In the genomic region with DNA sequence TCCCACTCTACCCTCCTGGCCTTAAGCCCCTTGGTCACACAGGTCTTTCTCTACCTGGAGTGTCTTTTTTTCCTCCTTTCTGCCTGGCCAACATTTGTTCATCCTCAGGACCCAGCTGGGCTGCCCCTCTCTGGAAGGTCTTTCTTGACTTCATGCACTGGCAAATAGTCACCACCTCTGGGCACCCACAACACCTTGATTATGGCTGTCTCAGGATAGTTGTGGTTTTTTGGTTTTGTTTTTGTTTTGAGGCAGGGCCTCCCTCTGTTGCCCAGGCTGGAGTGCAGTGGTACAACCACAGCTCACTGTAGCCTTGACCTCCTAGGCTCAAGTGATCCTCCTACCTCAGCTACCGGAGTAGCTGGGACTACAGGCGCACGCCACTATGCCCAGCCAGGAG, we compare ENCODE assay signal across 10 cellular contexts. TPM values are rescaled to one million over a fixed set of nuclear protein-coding genes. Genes with fewer than 3 reads are reported as not detected.
A peak's percentile ranks its signal among the peaks of the same experiment; 100 is the strongest.
DNase-seq lines count a peak whose midpoint lies in the region; ATAC-seq and TF ChIP-seq lines count a peak whose summit lies in the region.
"Had no signal": no experiment of that assay in that cellular context is flagged by ENCODE, and none has a peak within 500 bp of the region (broad histone marks: within the 10 kb centered on the region; RNA-seq: fewer than 3 reads in every experiment).

No MANE protein-coding gene starts in this region.

- peak overlapping the region; percentile 86 for H3K27ac Mint-ChIP-seq in stimulated activated naive CD8-positive, alpha-beta T cell treated with anti-CD3 and anti-CD28 coated beads, Interleukin-15, Interleukin-2, amounts not matched to agents 100 ng/mL and 50 ng/mL, for 24 hours
- peak overlapping the region; percentile 96 for H3K27ac Mint-ChIP-seq in activated CD4-positive, alpha-beta memory T cell treated with anti-CD3 and anti-CD28 coated beads, Interleukin-2, amount 10 ng/mL, durations not matched to agents 7 days and 5 days
- H3K27ac Mint-ChIP-seq in memory B cell = peak overlapping the region; percentile 83

- peaks cover 87% of the 10 kb centered on the region for H3K4me1 Mint-ChIP-seq in stimulated activated naive CD8-positive, alpha-beta T cell treated with anti-CD3 and anti-CD28 coated beads, Interleukin-15, Interleukin-2, amounts not matched to agents 100 ng/mL and 50 ng/mL, for 24 hours (ENCODE audit: low read depth)
- H3K4me1 Mint-ChIP-seq in activated CD4-positive, alpha-beta memory T cell treated with anti-CD3 and anti-CD28 coated beads, Interleukin-2, amount 10 ng/mL, durations not matched to agents 7 days and 5 days = peaks cover 92% of the 10 kb centered on the region
- peaks cover 62% of the 10 kb centered on the region for H3K4me1 Mint-ChIP-seq in memory B cell

- DNase-seq in stimulated activated naive CD8-positive, alpha-beta T cell treated with anti-CD3 and anti-CD28 coated beads, Interleukin-15, Interleukin-2, amounts not matched to agents 100 U/mL and 50 U/mL, for 24 hours = no peak
- DNase-seq in activated CD4-positive, alpha-beta memory T cell treated with anti-CD3 and anti-CD28 coated beads, Interleukin-2, amount 10 ng/mL, durations not matched to agents 7 days and 5 days = peak; percentile 53
- DNase-seq in memory B cell (ENCODE audit: low spot score in 2 of 2) (no peak), HEK293T (ENCODE audit: extremely low spot score) (no peak), GM10266 (ENCODE audit: extremely low spot score) (no peak), SIG-M5 treated with dmso at 0.1 percent for 504 hours (lab: John Stamatoyannopoulos, UW; ENCODE audit: unreplicated experiment) (no peak), GDM1 (lab: John Stamatoyannopoulos, UW) (no peak)
- DNase-seq: NCI-H146, sigmoid colon had no signal

- ATAC-seq in stimulated activated naive CD8-positive, alpha-beta T cell treated with anti-CD3 and anti-CD28 coated beads, Interleukin-15, Interleukin-2, amounts not matched to agents 100 U/mL and 50 U/mL, for 24 hours = no peak
- ATAC-seq in memory B cell (ENCODE audit: low read depth) = no peak

- peak overlapping the region; percentile 32 for H3K4me3 Mint-ChIP-seq in stimulated activated naive CD8-positive, alpha-beta T cell treated with anti-CD3 and anti-CD28 coated beads, Interleukin-15, Interleukin-2, amounts not matched to agents 100 ng/mL and 50 ng/mL, for 24 hours
- peak overlapping the region; percentile 24 for H3K4me3 Mint-ChIP-seq in activated CD4-positive, alpha-beta memory T cell treated with anti-CD3 and anti-CD28 coated beads, Interleukin-2, amount 10 ng/mL, durations not matched to agents 7 days and 5 days
- H3K4me3 Mint-ChIP-seq in memory B cell = peak overlapping the region; percentile 33

- POLR2A ChIA-PET in activated CD4-positive, alpha-beta memory T cell treated with anti-CD3 and anti-CD28 coated beads, Interleukin-2, amount 10 ng/mL, durations not matched to agents 7 days and 5 days (lab: Charles Lee) = interaction anchor here (0.6 to 6.7 kb wide), 12 partner anchors 11 to 349 kb away, joined by 3 to 88 read pairs (median 6); a partner anchor contains a TSS
- POLR2A ChIA-PET in HEK293T (lab: Yijun Ruan, JAX) = interaction anchor here (3.2 kb wide), 1 partner anchor 39 kb away, joined by 14 read pairs; no protein-coding TSS in a partner anchor

- H3K9me3 Mint-ChIP-seq in stimulated activated naive CD8-positive, alpha-beta T cell treated with anti-CD3 and anti-CD28 coated beads, Interleukin-15, Interleukin-2, amounts not matched to agents 100 ng/mL and 50 ng/mL, for 24 hours = no peaks in the 10 kb centered on the region
- no peaks in the 10 kb centered on the region for H3K9me3 Mint-ChIP-seq in activated CD4-positive, alpha-beta memory T cell treated with anti-CD3 and anti-CD28 coated beads, Interleukin-2, amount 10 ng/mL, durations not matched to agents 7 days and 5 days
- H3K9me3 Mint-ChIP-seq in memory B cell = no peaks in the 10 kb centered on the region

- CTCF ChIA-PET in activated CD4-positive, alpha-beta memory T cell treated with anti-CD3 and anti-CD28 coated beads, Interleukin-2, amount 10 ng/mL, durations not matched to agents 7 days and 5 days (lab: Charles Lee) = interaction anchor here (0.8 to 6.2 kb wide), 8 partner anchors 10 to 325 kb away, joined by 3 to 89 read pairs (median 6); a partner anchor contains a TSS
- CTCF ChIA-PET in HEK293T (lab: Yijun Ruan, JAX) = interaction anchor here (0.6 to 1.3 kb wide), 3 partner anchors 11 to 43 kb away, joined by 3 to 4 read pairs (median 3); no protein-coding TSS in a partner anchor

- H3K27me3 Mint-ChIP-seq in stimulated activated naive CD8-positive, alpha-beta T cell treated with anti-CD3 and anti-CD28 coated beads, Interleukin-15, Interleukin-2, amounts not matched to agents 100 ng/mL and 50 ng/mL, for 24 hours = no peaks in the 10 kb centered on the region
- no peaks in the 10 kb centered on the region for H3K27me3 Mint-ChIP-seq in activated CD4-positive, alpha-beta memory T cell treated with anti-CD3 and anti-CD28 coated beads, Interleukin-2, amount 10 ng/mL, durations not matched to agents 7 days and 5 days
- no peaks in the 10 kb centered on the region for H3K27me3 Mint-ChIP-seq in memory B cell

- no peak for TF ChIP-seq CTCF in GM10266 (IDR thresholded peaks at IDR 0.05; ENCODE audit: control insufficient read depth, insufficient read depth, low read depth, missing control alignments)

- H3K36me3 Mint-ChIP-seq in stimulated activated naive CD8-positive, alpha-beta T cell treated with anti-CD3 and anti-CD28 coated beads, Interleukin-15, Interleukin-2, amounts not matched to agents 100 ng/mL and 50 ng/mL, for 24 hours (ENCODE audit: low read depth) = peaks cover 18% of the 10 kb centered on the region
- peaks cover 17% of the 10 kb centered on the region for H3K36me3 Mint-ChIP-seq in activated CD4-positive, alpha-beta memory T cell treated with anti-CD3 and anti-CD28 coated beads, Interleukin-2, amount 10 ng/mL, durations not matched to agents 7 days and 5 days (ENCODE audit: low read depth)
- H3K36me3 Mint-ChIP-seq in memory B cell = no peaks in the 10 kb centered on the region

TF ChIP-seq in HEK293T, 16 proteins besides CTCF, POLR2A, EP300 and RAD21:
- TF ChIP-seq FOXA1 (IDR thresholded peaks at IDR 0.05) (no peak), L3MBTL2 (conservative IDR thresholded peaks at IDR 0.05) (no peak), NFRKB (IDR thresholded peaks at IDR 0.05) (no peak), ELF4 (IDR thresholded peaks at IDR 0.05) (no peak), SP1 (IDR thresholded peaks at IDR 0.05) (no peak), FOXM1 (IDR thresholded peaks at IDR 0.05; ENCODE audit: borderline replicate concordance) (no peak), CTBP1 (IDR thresholded peaks at IDR 0.05; ENCODE audit: borderline replicate concordance) (no peak)
- TF ChIP-seq, protein P1, sequence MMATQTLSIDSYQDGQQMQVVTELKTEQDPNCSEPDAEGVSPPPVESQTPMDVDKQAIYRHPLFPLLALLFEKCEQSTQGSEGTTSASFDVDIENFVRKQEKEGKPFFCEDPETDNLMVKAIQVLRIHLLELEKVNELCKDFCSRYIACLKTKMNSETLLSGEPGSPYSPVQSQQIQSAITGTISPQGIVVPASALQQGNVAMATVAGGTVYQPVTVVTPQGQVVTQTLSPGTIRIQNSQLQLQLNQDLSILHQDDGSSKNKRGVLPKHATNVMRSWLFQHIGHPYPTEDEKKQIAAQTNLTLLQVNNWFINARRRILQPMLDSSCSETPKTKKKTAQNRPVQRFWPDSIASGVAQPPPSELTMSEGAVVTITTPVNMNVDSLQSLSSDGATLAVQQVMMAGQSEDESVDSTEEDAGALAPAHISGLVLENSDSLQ (IDR thresholded peaks at IDR 0.05) = no peak

RNA-seq across cellular contexts. Expression of a gene that starts 10.8 kb away (rescaled TPM):
- total RNA-seq in activated CD4-positive, alpha-beta memory T cell treated with anti-CD3 and anti-CD28 coated beads, Interleukin-2, amount 10 ng/mL, durations not matched to agents 7 days and 5 days = 100 to 1,000 TPM; 170 to 175 TPM
